In genomic region chr15:31306426-31307269, GRCh38 we compare ENCODE assay signal across 8 cellular contexts. TPM values are rescaled to one million over a fixed set of nuclear protein-coding genes. Genes with fewer than 3 reads are reported as not detected.
DNase-seq lines count a peak whose midpoint lies in the region; ATAC-seq and TF ChIP-seq lines count a peak whose summit lies in the region.

No MANE protein-coding gene starts in this region.

- H3K4me2 ChIP-seq in neural cell (ENCODE audit: low read length), result no peak overlapping the region

- no peak for TF ChIP-seq RAD21 in neural cell (conservative IDR thresholded peaks at IDR 0.05)

- H3K9me3 ChIP-seq in neural cell (ENCODE audit: low read length), result no peaks in the 10 kb centered on the region

- H3K4me3 ChIP-seq in neural cell (ENCODE audit: low read length), result peak overlapping the region; percentile 28

- DNase-seq in G401 (ENCODE audit: low spot score) (peak; percentile 42), NCI-H345 treated with DMSO at 0.1 percent for 48 hours (lab: John Stamatoyannopoulos, UW; ENCODE audit: unreplicated experiment) (peak; percentile 90), foreskin keratinocyte (peak; percentile 17 to 40), kidney glomerular epithelial cell (lab: John Stamatoyannopoulos, UW) (no peak), dermis blood vessel endothelial cell (no peak)
- DNase-seq in activated CD4-positive, CD25-positive, alpha-beta regulatory T cell treated with anti-CD3 and anti-CD28 coated beads, Interleukin-2, amount 50 U/mL, for 72 hours, result no peak

- in situ Hi-C loops in G401 (cut with HindIII; ENCODE audit: low sequenced_read_pairs), result no loop called here

- H4K20me1 ChIP-seq in neural cell (ENCODE audit: insufficient read depth), result no peaks in the 10 kb centered on the region

- peaks cover 32% of the 10 kb centered on the region for H3K27me3 ChIP-seq in foreskin keratinocyte
- no peaks in the 10 kb centered on the region for H3K27me3 ChIP-seq in neural cell (ENCODE audit: insufficient read depth, low read depth, low read length)

- no peaks in the 10 kb centered on the region for H3K9me2 ChIP-seq in neural cell (ENCODE audit: insufficient read depth, low read length)

- H3K79me2 ChIP-seq in neural cell (replicated peaks; ENCODE audit: insufficient read depth, low read length), result no peaks in the 10 kb centered on the region

- no peak for TF ChIP-seq CTCF in foreskin keratinocyte (conservative IDR thresholded peaks at IDR 0.05)
- no peak for TF ChIP-seq CTCF in neural cell (IDR thresholded peaks at IDR 0.05; ENCODE audit: poor library complexity, severe bottlenecking)

- H3K36me3 ChIP-seq in neural cell (ENCODE audit: insufficient read depth, low read length), result no peaks in the 10 kb centered on the region

- H3F3A ChIP-seq in neural cell (ENCODE audit: insufficient read depth, low read length, poor library complexity, severe bottlenecking), result no peaks in the 10 kb centered on the region

- peak overlapping the region; percentile 64 for H3K9ac ChIP-seq in neural cell (ENCODE audit: low read length)

- H3K27ac ChIP-seq in foreskin keratinocyte (no peak overlapping the region), neural cell (ENCODE audit: low read length) (peak overlapping the region; percentile 83)

- ATAC-seq in foreskin keratinocyte (peak; percentile 88), HG02642 (IDR thresholded peaks at IDR 0.05; ENCODE audit: poor library complexity, unreplicated experiment) (no peak)

- no peak for TF ChIP-seq EP300 in neural cell (conservative IDR thresholded peaks at IDR 0.05; ENCODE audit: poor library complexity, severe bottlenecking)

- no peaks in the 10 kb centered on the region for H3K4me1 ChIP-seq in foreskin keratinocyte

- H2AFZ ChIP-seq in neural cell (ENCODE audit: low read depth, low read length), result peak overlapping the region; percentile 80

TF ChIP-seq in neural cell, 6 proteins besides CTCF, POLR2A, EP300 and RAD21:
- no peak for TF ChIP-seq EZH2 (IDR thresholded peaks at IDR 0.05; ENCODE audit: borderline replicate concordance, insufficient read depth, low read length, poor library complexity, severe bottlenecking)
- no peak for TF ChIP-seq MXI1 (conservative IDR thresholded peaks at IDR 0.05; ENCODE audit: poor library complexity, severe bottlenecking)
- TF ChIP-seq SMC3 (conservative IDR thresholded peaks at IDR 0.05; ENCODE audit: poor library complexity), result no peak
- TF ChIP-seq TAF1 (IDR thresholded peaks at IDR 0.05; ENCODE audit: low read depth), result no peak
- no peak for TF ChIP-seq POLR2AphosphoS5 (IDR thresholded peaks at IDR 0.05)
- no peak for TF ChIP-seq REST (IDR thresholded peaks at IDR 0.05; ENCODE audit: borderline replicate concordance)

RNA-seq across cellular contexts. Expression of gene KLF13, which starts 20.0 kb away (rescaled TPM):
- 7.6 and 14.2 TPM in 2 replicates for total RNA-seq in G401 (2014; rRNA removed; shearing (Covaris generic))
- total RNA-seq in foreskin keratinocyte, result 57.9 and 58.1 TPM in 2 replicates
- 54.9 and 55.8 TPM in 2 replicates for polyA plus RNA-seq in foreskin keratinocyte
- polyA plus RNA-seq in neural cell, result 17.0 and 26.1 TPM in 2 replicates
- 33.4 and 41.0 TPM in 2 replicates for polyA minus RNA-seq in neural cell
- 35.2 and 41.8 TPM in 2 replicates for total RNA-seq in dermis blood vessel endothelial cell

Comparison
In these comparisons a context has a peak if more than half of its experiments do, and no peak if none do; other contexts are left out.
1. DNase-seq: peak in G401 (single experiment), NCI-H345 treated with DMSO at 0.1 percent for 48 hours (single experiment) and foreskin keratinocyte (2 of 2); none in kidney glomerular epithelial cell (single experiment), activated CD4-positive, CD25-positive, alpha-beta regulatory T cell treated with anti-CD3 and anti-CD28 coated beads, Interleukin-2, amount 50 U/mL, for 72 hours (single experiment) and dermis blood vessel endothelial cell (single experiment).